Comparison of ENCODE assay signal across 8 cellular contexts in genomic region chr17:7219434-7219811, GRCh38. TPM values are rescaled to one million over a fixed set of nuclear protein-coding genes. Genes with fewer than 3 reads are reported as not detected.
DNase-seq lines count a peak whose midpoint lies in the region; ATAC-seq and TF ChIP-seq lines count a peak whose summit lies in the region.

No MANE protein-coding gene starts in this region.

- H3K9me3 Mint-ChIP-seq in activated naive CD4-positive, alpha-beta T cell treated with anti-CD3 and anti-CD28 coated beads, Interleukin-2, amount 10 ng/mL, durations not matched to agents 7 days and 5 days, result no peaks in the 10 kb centered on the region
- peaks cover 0 to 2% (median 0%) of the 10 kb centered on the region in 5 experiments for H3K9me3 Mint-ChIP-seq in brain
- H3K9me3 Mint-ChIP-seq in memory B cell, result no peaks in the 10 kb centered on the region

- H3K4me3 Mint-ChIP-seq in activated naive CD4-positive, alpha-beta T cell treated with anti-CD3 and anti-CD28 coated beads, Interleukin-2, amount 10 ng/mL, durations not matched to agents 7 days and 5 days, result peak overlapping the region; percentile 94
- peak overlapping the region; percentile 91 to 96 (median 95) for H3K4me3 Mint-ChIP-seq in brain
- H3K4me3 Mint-ChIP-seq in memory B cell, result peak overlapping the region; percentile 95

- CTCF ChIA-PET in activated naive CD4-positive, alpha-beta T cell treated with anti-CD3 and anti-CD28 coated beads, Interleukin-2, amount 10 ng/mL, durations not matched to agents 7 days and 5 days (lab: Charles Lee), result interaction anchor here (2.9 to 4.5 kb wide), 2 partner anchors 22 to 77 kb away, joined by 17 to 34 read pairs; partner anchors contain the start of gene GABARAP

- TF ChIP-seq CTCF in brain (conservative IDR thresholded peaks at IDR 0.05) (no peak), upper lobe of left lung (IDR thresholded peaks at IDR 0.05) (no peak)

- no peak for DNase-seq in activated naive CD4-positive, alpha-beta T cell treated with anti-CD3 and anti-CD28 coated beads, Interleukin-2, amount 10 ng/mL, durations not matched to agents 7 days and 5 days
- DNase-seq in activated naive CD4-positive, alpha-beta T cell (lab: John Stamatoyannopoulos, UW), result no peak
- DNase-seq in memory B cell (ENCODE audit: low spot score in 2 of 2), result no peak
- DNase-seq in upper lobe of left lung, result no peak
- no peak for DNase-seq in mucosa of gallbladder (ENCODE audit: low spot score)
- DNase-seq in SW480 (ENCODE audit: low spot score), result no peak
- DNase-seq in H4 (ENCODE audit: low spot score), result no peak

- H3K27ac Mint-ChIP-seq in activated naive CD4-positive, alpha-beta T cell treated with anti-CD3 and anti-CD28 coated beads, Interleukin-2, amount 10 ng/mL, durations not matched to agents 7 days and 5 days, result peak overlapping the region; percentile 90
- H3K27ac Mint-ChIP-seq in brain (peak overlapping the region; percentile 94 to 100 (median 99)), memory B cell (peak overlapping the region; percentile 86)

- H3K36me3 Mint-ChIP-seq in activated naive CD4-positive, alpha-beta T cell treated with anti-CD3 and anti-CD28 coated beads, Interleukin-2, amount 10 ng/mL, durations not matched to agents 7 days and 5 days, result peaks cover 27% of the 10 kb centered on the region
- peaks cover 9% of the 10 kb centered on the region for H3K36me3 Mint-ChIP-seq in brain
- H3K36me3 Mint-ChIP-seq in memory B cell, result peaks cover 9% of the 10 kb centered on the region

- H3K27ac ChIP-seq in upper lobe of left lung, result peak overlapping the region; percentile 95 to 100 (median 97)

- no peaks in the 10 kb centered on the region for H3K9me3 ChIP-seq in upper lobe of left lung

- peaks cover 68% of the 10 kb centered on the region for H3K4me1 Mint-ChIP-seq in activated naive CD4-positive, alpha-beta T cell treated with anti-CD3 and anti-CD28 coated beads, Interleukin-2, amount 10 ng/mL, durations not matched to agents 7 days and 5 days
- peaks cover 65% of the 10 kb centered on the region for H3K4me1 Mint-ChIP-seq in brain
- peaks cover 38% of the 10 kb centered on the region for H3K4me1 Mint-ChIP-seq in memory B cell

- H3K4me3 ChIP-seq in upper lobe of left lung, result peak overlapping the region in 3 of 4 donors; percentile 93 to 98 (median 96)

- TF ChIP-seq POLR2A in upper lobe of left lung (IDR thresholded peaks at IDR 0.05), result no peak

- 9% methylated on average over 7 to 10 of the region's 10 CpGs for WGBS in upper lobe of left lung, 2 donors

- peaks cover 13% of the 10 kb centered on the region for H3K27me3 Mint-ChIP-seq in activated naive CD4-positive, alpha-beta T cell treated with anti-CD3 and anti-CD28 coated beads, Interleukin-2, amount 10 ng/mL, durations not matched to agents 7 days and 5 days
- H3K27me3 Mint-ChIP-seq in brain, result peaks cover 15% of the 10 kb centered on the region
- peaks cover 4% of the 10 kb centered on the region for H3K27me3 Mint-ChIP-seq in memory B cell

- H3K27me3 ChIP-seq in upper lobe of left lung, result no peaks in the 10 kb centered on the region

- no peak for TF ChIP-seq EP300 in upper lobe of left lung (IDR thresholded peaks at IDR 0.05)

- H3K4me1 ChIP-seq in upper lobe of left lung, result peaks cover 51 to 73% (median 60%) of the 10 kb centered on the region in 4 donors

- peaks cover 8 to 35% (median 30%) of the 10 kb centered on the region in 4 donors for H3K36me3 ChIP-seq in upper lobe of left lung

- ATAC-seq in memory B cell (ENCODE audit: low read depth) (no peak), upper lobe of left lung (ENCODE audit: low FRiP score in 2 of 2) (no peak)

RNA-seq across cellular contexts. Expression of gene DLG4, which starts 0.2 kb away (rescaled TPM):
- polyA plus RNA-seq in brain (ENCODE audit: insufficient read depth, low read depth, low replicate concordance), result 109 TPM
- total RNA-seq in upper lobe of left lung, result 10 to 100 TPM; 10.5 to 32.5 (median 19.4) TPM
- 36.5 TPM for total RNA-seq in mucosa of gallbladder
- total RNA-seq in H4 (2014; rRNA removed; shearing (Covaris generic)), result 2.3 and 3.9 TPM in 2 replicates

RNA-seq across cellular contexts. Expression of gene ACADVL, which starts 0.3 kb away (rescaled TPM):
- polyA plus RNA-seq in brain (ENCODE audit: insufficient read depth, low read depth, low replicate concordance), result 229 TPM
- 1,000 to 10,000 TPM in 2 of 6 donors, 100 to 1,000 TPM in 4; 377 to 1,449 (median 553) TPM for total RNA-seq in upper lobe of left lung
- 914 TPM for total RNA-seq in mucosa of gallbladder
- 118 and 161 TPM in 2 replicates for total RNA-seq in H4 (2014; rRNA removed; shearing (Covaris generic))

RNA-seq across cellular contexts. Expression of gene DVL2, which starts 14.9 kb away (rescaled TPM):
- polyA plus RNA-seq in brain (ENCODE audit: insufficient read depth, low read depth, low replicate concordance), result 49.5 TPM
- total RNA-seq in upper lobe of left lung, result 10 to 100 TPM; 40.4 to 70.2 (median 42.4) TPM
- 60.9 TPM for total RNA-seq in mucosa of gallbladder
- total RNA-seq in H4 (2014; rRNA removed; shearing (Covaris generic)), result 24.8 and 36.1 TPM in 2 replicates

RNA-seq across cellular contexts. Expression of gene PHF23, which starts 19.8 kb away (rescaled TPM):
- polyA plus RNA-seq in brain (ENCODE audit: insufficient read depth, low read depth, low replicate concordance), result 40.9 TPM
- total RNA-seq in upper lobe of left lung (10 to 100 TPM; 25.4 to 54.5 (median 31.2) TPM), mucosa of gallbladder (32.3 TPM)
- 37.5 and 45.3 TPM in 2 replicates for total RNA-seq in H4 (2014; rRNA removed; shearing (Covaris generic))

RNA-seq across cellular contexts. Expression of gene GABARAP, which starts 22.8 kb away (rescaled TPM):
- 1,714 TPM for polyA plus RNA-seq in brain (ENCODE audit: insufficient read depth, low read depth, low replicate concordance)
- total RNA-seq in upper lobe of left lung (100 to 1,000 TPM; 381 to 631 (median 601) TPM), mucosa of gallbladder (587 TPM)
- 396 and 471 TPM in 2 replicates for total RNA-seq in H4 (2014; rRNA removed; shearing (Covaris generic))
